ENCODE assay signal across 8 cellular contexts in the genomic region with DNA sequence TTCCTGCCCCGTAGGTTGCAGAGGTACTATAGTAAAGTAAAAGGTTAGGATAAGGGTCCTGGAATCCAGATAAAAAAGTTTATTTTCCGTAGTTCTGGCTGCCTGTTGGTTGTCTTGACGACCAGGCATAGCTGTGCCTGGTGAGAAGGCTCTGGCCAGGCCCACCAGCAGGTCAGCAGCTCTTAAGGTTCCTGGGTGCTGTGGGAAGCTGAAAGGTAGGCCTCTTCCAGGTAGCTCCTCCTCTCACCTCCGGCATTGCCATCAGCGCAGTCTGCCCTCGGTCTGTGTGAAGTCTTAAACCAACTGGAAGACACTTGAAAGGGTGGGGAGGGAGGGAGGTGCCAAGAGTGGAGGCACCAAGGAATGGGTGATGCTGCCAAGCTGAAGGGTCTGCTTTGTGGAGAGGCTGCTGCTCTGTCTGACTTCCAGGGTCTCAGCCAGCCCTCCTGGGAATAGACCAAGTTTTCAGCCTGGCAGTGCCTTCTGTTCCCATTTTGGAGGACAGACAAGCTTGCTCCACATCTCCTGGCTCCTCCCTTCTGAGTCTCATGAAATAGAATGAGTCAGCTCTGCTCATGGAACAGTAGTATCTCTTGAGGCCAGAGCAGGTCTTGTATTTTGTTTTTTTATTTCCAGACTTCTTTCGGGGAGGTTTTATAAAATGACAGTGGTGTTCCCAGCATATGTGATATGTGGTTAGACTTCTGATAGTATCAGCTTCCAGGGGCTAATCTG. TPM values are rescaled to one million over a fixed set of nuclear protein-coding genes. Genes with fewer than 3 reads are reported as not detected.
DNase-seq lines count a peak whose midpoint lies in the region; ATAC-seq and TF ChIP-seq lines count a peak whose summit lies in the region.

No MANE protein-coding gene starts in this region.

- H3K9me3 ChIP-seq in colonic mucosa (no peaks in the 10 kb centered on the region), right lobe of liver (no peaks in the 10 kb centered on the region)

- TF ChIP-seq POLR2A in right lobe of liver (IDR thresholded peaks at IDR 0.05), result no peak

- H3K27me3 ChIP-seq in colonic mucosa (no peaks in the 10 kb centered on the region), right lobe of liver (no peaks in the 10 kb centered on the region), H7 (ENCODE audit: control insufficient read depth, insufficient read depth, low read length) (no peaks in the 10 kb centered on the region)

- H3K4me1 ChIP-seq in colonic mucosa, result peaks cover 12% of the 10 kb centered on the region
- H3K4me1 ChIP-seq in right lobe of liver, result peaks cover 0 to 63% (median 12%) of the 10 kb centered on the region in 4 donors

- peak overlapping the region; percentile 46 for H3K27ac ChIP-seq in colonic mucosa
- peak overlapping the region in 2 of 3 donors; percentile 8 to 76 for H3K27ac ChIP-seq in right lobe of liver

- intact Hi-C loops in colonic mucosa (cut with DNase I) (no loop called here), right lobe of liver (cut with DNase I) (no loop called here)

- H3K9ac ChIP-seq in colonic mucosa (ENCODE audit: low read depth in 2 of 2, low read length in 2 of 2), result peak overlapping the region in 1 of 2 donors; percentile 73

- ATAC-seq in right lobe of liver (peak; percentile 4 to 55 (median 50)), GM21447 (IDR thresholded peaks at IDR 0.05; ENCODE audit: unreplicated experiment) (no peak)

- TF ChIP-seq CTCF in colonic mucosa (IDR thresholded peaks at IDR 0.05) (no peak), right lobe of liver (IDR thresholded peaks at IDR 0.05) (no peak), GM13977 (IDR thresholded peaks at IDR 0.05; ENCODE audit: extremely low read depth, insufficient read depth, missing control alignments) (no peak)

- DNase-seq in ACHN, result peak; percentile 49
- DNase-seq in LHCN-M2 (ENCODE audit: low read depth), result peak; percentile 79
- DNase-seq in colonic mucosa, result peak; percentile 34
- DNase-seq in right lobe of liver, result peak in 1 of 3 donors; percentile 55
- DNase-seq in H7, result no peak
- DNase-seq in GM13977 (ENCODE audit: low spot score), result no peak
- DNase-seq in SW 1271 (lab: John Stamatoyannopoulos, UW), result no peak

- H3K4me3 ChIP-seq in colonic mucosa, result no peak overlapping the region
- no peak overlapping the region for H3K4me3 ChIP-seq in right lobe of liver
- H3K4me3 ChIP-seq in H7 (ENCODE audit: insufficient read depth, low read depth, low read length), result no peak overlapping the region

- in situ Hi-C loops in ACHN (cut with HindIII; ENCODE audit: low pct_ligation_motif_present, low pct_unique_long_range_greater_than_20kb, low sequenced_read_pairs), result no loop called here
- in situ Hi-C loops in GM13977 (cut with MboI; ENCODE audit: low pct_unique_long_range_greater_than_20kb, low sequenced_read_pairs, unreplicated experiment), result no loop called here

- 18% methylated on average over 4 of the region's 7 CpGs for WGBS in right lobe of liver (ENCODE audit: insufficient coverage, low coverage, low lambda C conversion rate, missing lambda C conversion rate)

- H3K36me3 ChIP-seq in colonic mucosa (no peaks in the 10 kb centered on the region), right lobe of liver (peaks cover 0 to 29% (median 6%) of the 10 kb centered on the region in 4 donors), H7 (replicated peaks; ENCODE audit: control insufficient read depth, insufficient read depth, low read length) (peaks cover 57% of the 10 kb centered on the region)

RNA-seq across cellular contexts. Expression of a gene that starts 5.2 kb away (rescaled TPM):
- total RNA-seq in LHCN-M2 (2014; rRNA removed) (15.5 and 16.9 TPM in 2 replicates), colonic mucosa (100 to 1,000 TPM in 1 of 2 donors, 10 to 100 TPM in 1; 86.0 to 202 TPM), right lobe of liver (100 to 1,000 TPM in 5 of 6 experiments, 10 to 100 TPM in 1; 94.1 to 172 (median 156) TPM)
- 7.8 TPM for polyA plus RNA-seq in LHCN-M2 (2012)
- total RNA-seq in H7 (2014; rRNA removed; shearing (Covaris generic)), result 14.0 and 16.0 TPM in 2 replicates

RNA-seq across cellular contexts. Expression of a gene that starts 10.1 kb away (rescaled TPM):
- total RNA-seq in LHCN-M2 (2014; rRNA removed), result 16.2 and 18.7 TPM in 2 replicates
- polyA plus RNA-seq in LHCN-M2 (2012), result 17.6 TPM
- 10 to 100 TPM; 22.7 to 28.3 TPM for total RNA-seq in colonic mucosa
- 10 to 100 TPM in 1 of 6 experiments, 1 to 10 TPM in 5; 4.7 to 10.2 (median 6.6) TPM for total RNA-seq in right lobe of liver
- 15.8 and 26.4 TPM in 2 replicates for total RNA-seq in H7 (2014; rRNA removed; shearing (Covaris generic))

RNA-seq across cellular contexts. Expression of a gene that starts 33.5 kb away (rescaled TPM):
- 139 and 140 TPM in 2 replicates for total RNA-seq in LHCN-M2 (2014; rRNA removed)
- polyA plus RNA-seq in LHCN-M2 (2012), result 75.2 TPM
- total RNA-seq in colonic mucosa, result 100 to 1,000 TPM; 331 to 500 TPM
- 100 to 1,000 TPM; 102 to 193 (median 126) TPM for total RNA-seq in right lobe of liver
- total RNA-seq in H7 (2014; rRNA removed; shearing (Covaris generic)), result 142 and 181 TPM in 2 replicates

Comparison
In these comparisons a context has a peak if more than half of its experiments do, and no peak if none do; other contexts are left out.
1. DNase-seq: peak in ACHN (single experiment), LHCN-M2 (single experiment) and colonic mucosa (single experiment); none in H7 (single experiment), GM13977 (single experiment) and SW 1271 (0 of 2).